Comparison of ENCODE assay signal across 31 cellular contexts in genomic region chr14:38835874-38836273, GRCh38.
"Had no signal": no experiment of that assay in that cellular context is flagged by ENCODE, and none has a peak within 500 bp of the region (broad histone marks: within the 10 kb centered on the region; RNA-seq: fewer than 3 reads in every experiment).

No MANE protein-coding gene starts in this region.

- H3K27ac Mint-ChIP-seq: activated B cell treated with CpG ODN at 0.5 μM for 24 hours; activated CD8-positive, alpha-beta T cell treated with anti-CD3 and anti-CD28 coated beads for 36 hours; activated naive CD8-positive, alpha-beta T cell; activated T-helper 17 cell treated with anti-CD3 and anti-CD28 coated beads, Interleukin-2, amount 50 U/mL, for 72 hours; T-cell; T-helper 1 cell treated with Interleukin-12 subunit alpha and Interleukin-12 subunit beta and Interleukin-4 antibody, amounts not matched to agents 30 μg/mL and 1 μg/mL, for 36 hours; T-helper 2 cell treated with Interferon-gamma antibody and Interleukin-4, amounts not matched to agents 5 μg/mL and 100 μg/mL, for 36 hours had no signal

- H3K27me3 ChIP-seq: body of pancreas, colonic mucosa, esophagus squamous epithelium had no signal

- H3K36me3 Mint-ChIP-seq: activated naive CD8-positive, alpha-beta T cell; T-cell had no signal

- FAIRE-seq: endometrium, endothelial cell of umbilical vein had no signal

- ATAC-seq: activated CD4-positive, CD25-positive, alpha-beta regulatory T cell treated with anti-CD3 and anti-CD28 coated beads, Interleukin-2, amount 50 U/mL, for 24 hours; activated CD8-positive, alpha-beta T cell treated with anti-CD3 and anti-CD28 coated beads for 36 hours; activated T-cell treated with anti-CD3 and anti-CD28 coated beads, Interleukin-2, amount 50 U/mL, for 4 hours; activated T-helper 17 cell treated with anti-CD3 and anti-CD28 coated beads, Interleukin-2, amount 50 U/mL, for 72 hours; body of pancreas; T-cell had no signal

- H3K4me1 Mint-ChIP-seq: activated B cell treated with CpG ODN at 0.5 μM for 24 hours; activated T-helper 17 cell treated with anti-CD3 and anti-CD28 coated beads, Interleukin-2, amount 50 U/mL, for 72 hours; T-cell had no signal

- H3K27me3 Mint-ChIP-seq: activated B cell treated with CpG ODN at 0.5 μM for 24 hours had no signal

- H3K36me3 ChIP-seq: colonic mucosa, esophagus squamous epithelium, WERI-Rb-1 had no signal

- H3K9me3 Mint-ChIP-seq: activated B cell treated with CpG ODN at 0.5 μM for 24 hours; activated CD8-positive, alpha-beta T cell treated with anti-CD3 and anti-CD28 coated beads for 36 hours; activated T-cell treated with anti-CD3 and anti-CD28 coated beads, Interleukin-2, amount 50 U/mL, for 4 hours; activated T-helper 17 cell treated with anti-CD3 and anti-CD28 coated beads, Interleukin-2, amount 50 U/mL, for 72 hours; T-cell; T-helper 1 cell treated with Interleukin-12 subunit alpha and Interleukin-12 subunit beta and Interleukin-4 antibody, amounts not matched to agents 30 μg/mL and 1 μg/mL, for 36 hours; T-helper 2 cell treated with Interferon-gamma antibody and Interleukin-4, amounts not matched to agents 5 μg/mL and 100 μg/mL, for 36 hours had no signal

- H3K27ac ChIP-seq: body of pancreas, colonic mucosa, epithelial cell of prostate, esophagus squamous epithelium, WERI-Rb-1 had no signal

- DNase-seq: activated B cell treated with CpG ODN at 0.5 μM for 24 hours; activated CD4-positive, alpha-beta T cell treated with anti-CD3 and anti-CD28 coated beads for 48 hours; activated CD4-positive, alpha-beta T cell treated with anti-CD3 and anti-CD28 coated beads, Interleukin-2, amount 50 U/mL, for 1 hour; activated CD4-positive, alpha-beta T cell treated with anti-CD3 and anti-CD28 coated beads, Interleukin-2, amount 50 U/mL, for 48 hours; activated CD8-positive, alpha-beta memory T cell treated with anti-CD3 and anti-CD28 coated beads for 24 hours; activated CD8-positive, alpha-beta T cell treated with anti-CD3 and anti-CD28 coated beads for 36 hours; activated effector memory CD4-positive, alpha-beta T cell treated with Interleukin-2 at 50 U/mL for 16 hours; activated gamma-delta T cell treated with Interleukin-2 at 50 U/mL for 16 hours; activated naive CD4-positive, alpha-beta T cell treated with anti-CD3 and anti-CD28 coated beads, Interleukin-2, amount 50 U/mL, for 16 hours; activated naive CD4-positive, alpha-beta T cell treated with Interleukin-2 at 50 U/mL for 16 hours; activated T-cell treated with anti-CD3 and anti-CD28 coated beads, Interleukin-2, amount 50 U/mL, for 4 hours; amniotic stem cell; anterior cingulate cortex; body of pancreas; caudate nucleus; colonic mucosa; effector CD8-positive, alpha-beta T cell; esophagus squamous epithelium; foreskin melanocyte; head of caudate nucleus; T-cell; T1000; WERI-Rb-1 had no signal

- H3K9me3 ChIP-seq: body of pancreas, colonic mucosa, esophagus squamous epithelium had no signal

- H3K4me3 Mint-ChIP-seq: activated B cell treated with CpG ODN at 0.5 μM for 24 hours; activated CD8-positive, alpha-beta T cell treated with anti-CD3 and anti-CD28 coated beads for 36 hours; activated naive CD8-positive, alpha-beta T cell; activated T-cell treated with anti-CD3 and anti-CD28 coated beads, Interleukin-2, amount 50 U/mL, for 4 hours; activated T-helper 17 cell treated with anti-CD3 and anti-CD28 coated beads, Interleukin-2, amount 50 U/mL, for 72 hours; T-cell; T-helper 1 cell treated with Interleukin-12 subunit alpha and Interleukin-12 subunit beta and Interleukin-4 antibody, amounts not matched to agents 30 μg/mL and 1 μg/mL, for 36 hours; T-helper 2 cell treated with Interferon-gamma antibody and Interleukin-4, amounts not matched to agents 5 μg/mL and 100 μg/mL, for 36 hours had no signal

- H3K4me3 ChIP-seq: body of pancreas, colonic mucosa, esophagus squamous epithelium had no signal
